In the genomic region with DNA sequence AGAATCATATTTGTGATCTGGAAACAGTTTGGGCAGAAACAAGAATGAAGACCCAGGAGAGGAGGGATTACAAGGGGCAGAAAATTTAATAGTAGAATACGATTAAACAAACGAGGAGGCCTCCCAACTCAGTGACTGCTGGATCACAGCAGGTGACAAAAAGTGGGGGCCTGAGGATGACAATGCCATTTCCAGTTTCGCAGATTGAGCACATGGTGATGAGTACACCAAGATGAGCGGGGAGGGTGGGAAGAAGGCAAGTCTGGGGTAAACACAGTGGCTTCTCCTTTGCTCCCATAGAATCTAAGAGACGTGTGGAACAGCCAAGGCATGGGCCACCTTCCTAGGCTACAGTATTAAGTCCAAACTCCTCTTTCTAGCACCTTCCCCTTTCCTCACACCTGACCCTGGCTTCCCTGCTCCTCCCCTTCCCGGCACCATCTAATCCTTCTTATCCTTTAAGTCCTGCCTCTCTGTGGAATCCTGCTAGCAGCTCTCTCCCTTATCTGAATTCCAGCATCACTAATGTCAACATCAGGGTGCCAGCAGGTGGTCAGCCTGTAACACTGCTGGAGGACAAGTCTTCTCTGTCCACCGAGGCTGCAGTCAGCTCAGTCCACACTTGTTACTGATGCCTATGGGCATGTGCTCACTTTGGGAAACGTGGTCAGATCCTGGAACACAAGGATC, we compare ENCODE assay signal across 1 cellular context.
TF ChIP-seq lines count a peak whose summit lies in the region.

No MANE protein-coding gene starts in this region.

TF ChIP-seq in HepG2, 621 proteins besides CTCF, POLR2A, EP300 and RAD21 (continued from another document and continues in another):
- TF ChIP-seq, protein P1, sequence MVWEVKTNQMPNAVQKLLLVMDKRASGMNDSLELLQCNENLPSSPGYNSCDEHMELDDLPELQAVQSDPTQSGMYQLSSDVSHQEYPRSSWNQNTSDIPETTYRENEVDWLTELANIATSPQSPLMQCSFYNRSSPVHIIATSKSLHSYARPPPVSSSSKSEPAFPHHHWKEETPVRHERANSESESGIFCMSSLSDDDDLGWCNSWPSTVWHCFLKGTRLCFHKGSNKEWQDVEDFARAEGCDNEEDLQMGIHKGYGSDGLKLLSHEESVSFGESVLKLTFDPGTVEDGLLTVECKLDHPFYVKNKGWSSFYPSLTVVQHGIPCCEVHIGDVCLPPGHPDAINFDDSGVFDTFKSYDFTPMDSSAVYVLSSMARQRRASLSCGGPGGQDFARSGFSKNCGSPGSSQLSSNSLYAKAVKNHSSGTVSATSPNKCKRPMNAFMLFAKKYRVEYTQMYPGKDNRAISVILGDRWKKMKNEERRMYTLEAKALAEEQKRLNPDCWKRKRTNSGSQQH (CRISPR knock-in tag; IDR thresholded peaks at IDR 0.05; ENCODE audit: low read depth): peak; percentile 72; the same call in 1 of the 2 replicates
- TF ChIP-seq PRDM4 (CRISPR knock-in tag; IDR thresholded peaks at IDR 0.05; ENCODE audit: borderline replicate concordance): no peak
- TF ChIP-seq EHMT2 (IDR thresholded peaks at IDR 0.05; ENCODE audit: borderline replicate concordance, low read depth, low read length): no peak
- peak; percentile 54; the same call in 1 of the 2 replicates for TF ChIP-seq ISL2 (CRISPR knock-in tag; IDR thresholded peaks at IDR 0.05)
- TF ChIP-seq MAX (IDR thresholded peaks at IDR 0.05): peak; percentile 81
- TF ChIP-seq SAP130 (CRISPR knock-in tag; IDR thresholded peaks at IDR 0.05; ENCODE audit: low read depth): peak; percentile 88
- TF ChIP-seq POGZ (CRISPR knock-in tag; IDR thresholded peaks at IDR 0.05): peak; percentile 73
- TF ChIP-seq ZNF331 (CRISPR knock-in tag; IDR thresholded peaks at IDR 0.05): peak; percentile 87
- no peak for TF ChIP-seq ZNF577 (CRISPR knock-in tag; IDR thresholded peaks at IDR 0.05; ENCODE audit: borderline replicate concordance, low read depth)
- TF ChIP-seq, protein P2, sequence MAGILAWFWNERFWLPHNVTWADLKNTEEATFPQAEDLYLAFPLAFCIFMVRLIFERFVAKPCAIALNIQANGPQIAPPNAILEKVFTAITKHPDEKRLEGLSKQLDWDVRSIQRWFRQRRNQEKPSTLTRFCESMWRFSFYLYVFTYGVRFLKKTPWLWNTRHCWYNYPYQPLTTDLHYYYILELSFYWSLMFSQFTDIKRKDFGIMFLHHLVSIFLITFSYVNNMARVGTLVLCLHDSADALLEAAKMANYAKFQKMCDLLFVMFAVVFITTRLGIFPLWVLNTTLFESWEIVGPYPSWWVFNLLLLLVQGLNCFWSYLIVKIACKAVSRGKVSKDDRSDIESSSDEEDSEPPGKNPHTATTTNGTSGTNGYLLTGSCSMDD (CRISPR knock-in tag; IDR thresholded peaks at IDR 0.05): no peak
- no peak for TF ChIP-seq SETDB1 (CRISPR knock-in tag; IDR thresholded peaks at IDR 0.05; ENCODE audit: borderline replicate concordance)
- TF ChIP-seq, protein P3, sequence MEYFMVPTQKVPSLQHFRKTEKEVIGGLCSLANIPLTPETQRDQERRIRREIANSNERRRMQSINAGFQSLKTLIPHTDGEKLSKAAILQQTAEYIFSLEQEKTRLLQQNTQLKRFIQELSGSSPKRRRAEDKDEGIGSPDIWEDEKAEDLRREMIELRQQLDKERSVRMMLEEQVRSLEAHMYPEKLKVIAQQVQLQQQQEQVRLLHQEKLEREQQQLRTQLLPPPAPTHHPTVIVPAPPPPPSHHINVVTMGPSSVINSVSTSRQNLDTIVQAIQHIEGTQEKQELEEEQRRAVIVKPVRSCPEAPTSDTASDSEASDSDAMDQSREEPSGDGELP (IDR thresholded peaks at IDR 0.05; ENCODE audit: borderline replicate concordance, low read depth): peak; percentile 79; the same call in 1 of the 2 replicates
- TF ChIP-seq LCORL (IDR thresholded peaks at IDR 0.05): no peak
- peak; percentile 64; the same call in 1 of the 2 replicates for TF ChIP-seq LCORL (CRISPR knock-in tag; IDR thresholded peaks at IDR 0.05)
- TF ChIP-seq ZFP62 (CRISPR knock-in tag; IDR thresholded peaks at IDR 0.05): no peak
- TF ChIP-seq DRAP1 (CRISPR knock-in tag; IDR thresholded peaks at IDR 0.05): peak; percentile 44; the same call in 1 of the 2 replicates
- TF ChIP-seq FOXK2 (IDR thresholded peaks at IDR 0.05): peak; percentile 40; the same call in 1 of the 2 replicates
- TF ChIP-seq IRF2 (CRISPR knock-in tag; IDR thresholded peaks at IDR 0.05): peak; percentile 80
- TF ChIP-seq SP4 (CRISPR knock-in tag; IDR thresholded peaks at IDR 0.05): 0 out of 2 replicates have a peak, but pooled peaks have one; percentile 34
- TF ChIP-seq, protein P4, sequence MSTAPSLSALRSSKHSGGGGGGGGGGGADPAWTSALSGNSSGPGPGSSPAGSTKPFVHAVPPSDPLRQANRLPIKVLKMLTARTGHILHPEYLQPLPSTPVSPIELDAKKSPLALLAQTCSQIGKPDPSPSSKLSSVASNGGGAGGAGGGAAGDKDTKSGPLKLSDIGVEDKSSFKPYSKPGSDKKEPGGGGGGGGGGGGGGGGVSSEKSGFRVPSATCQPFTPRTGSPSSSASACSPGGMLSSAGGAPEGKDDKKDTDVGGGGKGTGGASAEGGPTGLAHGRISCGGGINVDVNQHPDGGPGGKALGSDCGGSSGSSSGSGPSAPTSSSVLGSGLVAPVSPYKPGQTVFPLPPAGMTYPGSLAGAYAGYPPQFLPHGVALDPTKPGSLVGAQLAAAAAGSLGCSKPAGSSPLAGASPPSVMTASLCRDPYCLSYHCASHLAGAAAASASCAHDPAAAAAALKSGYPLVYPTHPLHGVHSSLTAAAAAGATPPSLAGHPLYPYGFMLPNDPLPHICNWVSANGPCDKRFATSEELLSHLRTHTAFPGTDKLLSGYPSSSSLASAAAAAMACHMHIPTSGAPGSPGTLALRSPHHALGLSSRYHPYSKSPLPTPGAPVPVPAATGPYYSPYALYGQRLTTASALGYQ (CRISPR knock-in tag; IDR thresholded peaks at IDR 0.05): peak; percentile 63; the same call in 1 of the 2 replicates
- TF ChIP-seq ZNF556 (CRISPR knock-in tag; IDR thresholded peaks at IDR 0.05; ENCODE audit: borderline replicate concordance): peak; percentile 47; the same call in 1 of the 2 replicates
- TF ChIP-seq IKZF4 (CRISPR knock-in tag; IDR thresholded peaks at IDR 0.05; ENCODE audit: borderline replicate concordance, low read depth, not compliant biosample characterization): peak; percentile 28
- peak; percentile 32; the same call in 1 of the 2 replicates for TF ChIP-seq HINFP (CRISPR knock-in tag; IDR thresholded peaks at IDR 0.05; ENCODE audit: low read depth)
- TF ChIP-seq PHF21A (CRISPR knock-in tag; IDR thresholded peaks at IDR 0.05): peak; percentile 60; the same call in 1 of the 2 replicates
- TF ChIP-seq ZNF224 (CRISPR knock-in tag; IDR thresholded peaks at IDR 0.05): no peak
- no peak for TF ChIP-seq KAT7 (CRISPR knock-in tag; IDR thresholded peaks at IDR 0.05; ENCODE audit: borderline replicate concordance)
- peak; percentile 79; the same call in 1 of the 2 replicates for TF ChIP-seq FOXO1 (CRISPR knock-in tag; IDR thresholded peaks at IDR 0.05)
- no peak for TF ChIP-seq ZBTB20 (CRISPR knock-in tag; IDR thresholded peaks at IDR 0.05; ENCODE audit: borderline replicate concordance, low read depth)
- no peak for TF ChIP-seq HNF1A (IDR thresholded peaks at IDR 0.05; ENCODE audit: low read depth)
- TF ChIP-seq HNF1A (CRISPR knock-in tag; IDR thresholded peaks at IDR 0.05; ENCODE audit: borderline replicate concordance): peak; percentile 78
- TF ChIP-seq NFAT5 (CRISPR knock-in tag; IDR thresholded peaks at IDR 0.05): no peak
- peak; percentile 44; the same call in 1 of the 2 replicates for TF ChIP-seq TOPORS (CRISPR knock-in tag; IDR thresholded peaks at IDR 0.05)
